Comparison of ENCODE assay signal across 8 cellular contexts in genomic region chr1:1306070-1306660, GRCh38. TPM values are rescaled to one million over a fixed set of nuclear protein-coding genes. Genes with fewer than 3 reads are reported as not detected.
DNase-seq lines count a peak whose midpoint lies in the region; ATAC-seq and TF ChIP-seq lines count a peak whose summit lies in the region.

No MANE protein-coding gene starts in this region.

- ATAC-seq in naive B cell (ENCODE audit: low read depth in 2 of 2) (no peak), GM19452 (IDR thresholded peaks at IDR 0.05; ENCODE audit: unreplicated experiment) (no peak)

- H3K36me3 Mint-ChIP-seq in MCF 10A (ENCODE audit: insufficient read depth, unreplicated experiment) (peaks cover 25% of the 10 kb centered on the region), naive B cell (no peaks in the 10 kb centered on the region)

- H4K20me1 ChIP-seq in Loucy (ENCODE audit: insufficient read depth, low read length, poor library complexity, severe bottlenecking): peaks cover 37% of the 10 kb centered on the region

- peaks cover 2% of the 10 kb centered on the region; the same call in 1 of the 2 replicates for H3K36me3 ChIP-seq in Loucy (ENCODE audit: insufficient read depth, low read length)

- peaks cover 30% of the 10 kb centered on the region for H3K4me1 ChIP-seq in Loucy (ENCODE audit: insufficient read depth, low read length, poor library complexity, severe bottlenecking)

- BruUV-seq in MCF 10A (replicated peaks; lab: Mats Ljungman, UMichigan): no TSS peak

- DNase-seq in DMS 273 treated with DMSO at 0.1 percent for 48 hours (lab: John Stamatoyannopoulos, UW): peak; percentile 34
- DNase-seq in MCF 10A (ENCODE audit: unreplicated experiment): no peak
- DNase-seq in naive B cell: no peak
- no peak for DNase-seq in stimulated activated naive CD4-positive, alpha-beta T cell (lab: John Stamatoyannopoulos, UW)
- DNase-seq in A172 (ENCODE audit: low spot score): no peak
- DNase-seq in stimulated activated CD4-positive, alpha-beta T cell treated with anti-CD3 and anti-CD28 coated beads, Interleukin-2, amount 100 ng/mL, for 48 hours: no peak

- H3K27ac Mint-ChIP-seq in MCF 10A (ENCODE audit: low read depth, unreplicated experiment) (peak overlapping the region; percentile 63), naive B cell (peak overlapping the region; percentile 75 to 94 (median 80))

- TF ChIP-seq CTCF in Loucy (conservative IDR thresholded peaks at IDR 0.05; ENCODE audit: low read length): peak; percentile 59
- TF ChIP-seq CTCF in MCF 10A (IDR thresholded peaks at IDR 0.05; ENCODE audit: unreplicated experiment): no peak

- peak overlapping the region; percentile 85 for H3K4me2 ChIP-seq in Loucy (ENCODE audit: low read depth, low read length, poor library complexity, severe bottlenecking)

- no peak overlapping the region for H2AFZ ChIP-seq in Loucy (ENCODE audit: low read length)

- no peaks in the 10 kb centered on the region for H3K9me3 Mint-ChIP-seq in MCF 10A (ENCODE audit: unreplicated experiment)
- H3K9me3 Mint-ChIP-seq in naive B cell: no peaks in the 10 kb centered on the region

- no peaks in the 10 kb centered on the region for H3K27me3 Mint-ChIP-seq in MCF 10A (ENCODE audit: insufficient read depth, unreplicated experiment)
- no peaks in the 10 kb centered on the region for H3K27me3 Mint-ChIP-seq in naive B cell

- POLR2A ChIA-PET in MCF 10A (lab: Yijun Ruan, JAX): interaction anchor here (0.9 to 1.6 kb wide), 6 partner anchors 12 to 285 kb away, joined by 3 to 8 read pairs (median 5); no protein-coding TSS in a partner anchor

- peaks cover 23% of the 10 kb centered on the region for H3K4me1 Mint-ChIP-seq in MCF 10A (ENCODE audit: insufficient read depth, unreplicated experiment)
- peaks cover 19 to 30% (median 20%) of the 10 kb centered on the region in 3 donors for H3K4me1 Mint-ChIP-seq in naive B cell

- no peaks in the 10 kb centered on the region for H3K27me3 ChIP-seq in Loucy (ENCODE audit: insufficient read depth, low read length, poor library complexity, severe bottlenecking)

- H3K9me3 ChIP-seq in Loucy (ENCODE audit: insufficient read depth, low read depth, low read length): no peaks in the 10 kb centered on the region

- peak overlapping the region; percentile 93 for H3K4me3 ChIP-seq in Loucy (ENCODE audit: low read length, poor library complexity, severe bottlenecking)

- H3K4me3 Mint-ChIP-seq in MCF 10A (ENCODE audit: unreplicated experiment): peak overlapping the region; percentile 81
- peak overlapping the region; percentile 75 to 93 (median 88) for H3K4me3 Mint-ChIP-seq in naive B cell

- intact Hi-C loops in MCF 10A (cut with micrococcal nuclease): no loop called here

- H3K9ac ChIP-seq in Loucy (ENCODE audit: low read depth, low read length, poor library complexity, severe bottlenecking): peak overlapping the region; percentile 83

- peaks cover 37% of the 10 kb centered on the region for H3K79me2 ChIP-seq in Loucy (ENCODE audit: insufficient read depth, low read length)

- H3F3A ChIP-seq in Loucy (ENCODE audit: low read depth): no peaks in the 10 kb centered on the region; the same call in 1 of the 2 replicates

- H3K9me2 ChIP-seq in Loucy (replicated peaks; ENCODE audit: low read depth, low read length): no peaks in the 10 kb centered on the region

- CTCF ChIA-PET in MCF 10A (lab: Yijun Ruan, JAX): interaction anchor here (1.3 kb wide), 1 partner anchor 38 kb away, joined by 3 read pairs; no protein-coding TSS in a partner anchor

RNA-seq across cellular contexts. Expression of gene ACAP3, which starts 1.6 kb away (rescaled TPM):
- 31.5 and 33.5 TPM in 2 replicates for total RNA-seq in MCF 10A (2022)
- polyA plus RNA-seq in naive B cell (ENCODE audit: low read depth in 6 of 6): 1 to 10 TPM; 1.9 to 7.2 (median 3.1) TPM
- 37.2 and 37.5 TPM in 2 replicates for total RNA-seq in A172 (2014; rRNA removed; shearing (Covaris generic))

RNA-seq across cellular contexts. Expression of gene PUSL1, which starts 2.2 kb away (rescaled TPM):
- total RNA-seq in MCF 10A (2022): 15.9 and 27.4 TPM in 2 replicates
- 10 to 100 TPM in 5 of 6 donors, 1 to 10 TPM in 1; 7.2 to 17.2 (median 11.9) TPM for polyA plus RNA-seq in naive B cell (ENCODE audit: low read depth in 6 of 6)
- total RNA-seq in A172 (2014; rRNA removed; shearing (Covaris generic)): 15.6 and 17.3 TPM in 2 replicates

RNA-seq across cellular contexts. Expression of gene INTS11, which starts 18.3 kb away (rescaled TPM):
- total RNA-seq in MCF 10A (2022): 122 and 129 TPM in 2 replicates
- 10 to 100 TPM; 45.9 to 61.5 (median 54.3) TPM for polyA plus RNA-seq in naive B cell (ENCODE audit: low read depth in 6 of 6)
- 48.4 and 56.7 TPM in 2 replicates for total RNA-seq in A172 (2014; rRNA removed; shearing (Covaris generic))

RNA-seq across cellular contexts. Expression of gene CPTP, which starts 18.4 kb away (rescaled TPM):
- total RNA-seq in MCF 10A (2022): 19.3 and 21.0 TPM in 2 replicates
- 10 to 100 TPM in 3 of 6 donors, 1 to 10 TPM in 3; 7.9 to 16.9 (median 10.7) TPM for polyA plus RNA-seq in naive B cell (ENCODE audit: low read depth in 6 of 6)
- total RNA-seq in A172 (2014; rRNA removed; shearing (Covaris generic)): 17.0 and 19.5 TPM in 2 replicates

RNA-seq across cellular contexts. Expression of gene TAS1R3, which starts 24.9 kb away (rescaled TPM):
- total RNA-seq in MCF 10A (2022): 0.17 TPM in 1 of 2 replicates, not detected in the other
- under 1 TPM in 3 of 6 donors, not detected in 3; 0.28 to 0.44 (median 0.31) TPM for polyA plus RNA-seq in naive B cell (ENCODE audit: low read depth in 6 of 6)
- total RNA-seq in A172 (2014; rRNA removed; shearing (Covaris generic)): 0.22 and 0.33 TPM in 2 replicates
